8 cellular contexts compared by ENCODE assay signal in genomic region chr4:1356181-1356998, GRCh38. TPM values are rescaled to one million over a fixed set of nuclear protein-coding genes. Genes with fewer than 3 reads are reported as not detected.
DNase-seq lines count a peak whose midpoint lies in the region; ATAC-seq, FAIRE-seq and TF ChIP-seq lines count a peak whose summit lies in the region.

No MANE protein-coding gene starts in this region.

- H2BK15ac ChIP-seq in IMR-90 (ENCODE audit: low read depth, low read length) (no peak overlapping the region), H1 (ENCODE audit: low read length) (no peak overlapping the region)

- H4K20me1 ChIP-seq in IMR-90 (ENCODE audit: insufficient read depth, low read length) = peaks cover 4% of the 10 kb centered on the region; the same call in 1 of the 2 replicates
- H4K20me1 ChIP-seq in H1 (replicated peaks in 1 of 2; ENCODE audit: control insufficient read depth in 1 of 2, insufficient read depth in 2 of 2, low read length in 2 of 2) = peaks cover 3 to 20% of the 10 kb centered on the region in 2 experiments

- no peak overlapping the region for H2BK120ac ChIP-seq in IMR-90 (ENCODE audit: low read depth, low read length)
- no peak overlapping the region for H2BK120ac ChIP-seq in H1 (replicated peaks; ENCODE audit: low read depth, low read length)

- H3K56ac ChIP-seq in IMR-90 (ENCODE audit: extremely low read depth, insufficient read depth, low read length) (no peak overlapping the region), H1 (replicated peaks; ENCODE audit: insufficient read length, low read depth, low read length) (no peak overlapping the region)

- no peaks in the 10 kb centered on the region for H3K9me1 ChIP-seq in IMR-90 (ENCODE audit: insufficient read depth, low read length)

- H3K9ac ChIP-seq in IMR-90 (ENCODE audit: low read depth, low read length) = no peak overlapping the region
- no peak overlapping the region for H3K9ac ChIP-seq in H1 (replicated peaks in 1 of 4; ENCODE audit: extremely low read depth in 1 of 4, low read depth in 3 of 4, low read length in 3 of 4)

- H4K5ac ChIP-seq in IMR-90 (ENCODE audit: low read depth, low read length) = no peak overlapping the region
- no peak overlapping the region for H4K5ac ChIP-seq in H1 (ENCODE audit: insufficient read length, low read depth, low read length)

- H3K18ac ChIP-seq in IMR-90 (ENCODE audit: low read depth, low read length) (no peak overlapping the region), H1 (ENCODE audit: extremely low read depth, low read length) (no peak overlapping the region; the same call in 1 of the 2 replicates)

- TF ChIP-seq POLR2A in IMR-90 (IDR thresholded peaks at IDR 0.05; ENCODE audit: low read depth, low read length) = no peak
- no peak for TF ChIP-seq POLR2A in H1 (IDR thresholded peaks at IDR 0.05; ENCODE audit: control extremely low read depth in 1 of 2, low read depth in 2 of 2, low read length in 2 of 2)

- H3K9me3 ChIP-seq in IMR-90 (ENCODE audit: control insufficient read depth, insufficient read depth, low read length) = no peaks in the 10 kb centered on the region
- H3K9me3 ChIP-seq in H1 (ENCODE audit: insufficient read depth in 2 of 2, low read depth in 1 of 2, low read length in 1 of 2) = no peaks in the 10 kb centered on the region
- H3K9me3 ChIP-seq in thoracic aorta = no peaks in the 10 kb centered on the region

- no peak overlapping the region for H3K4me3 Mint-ChIP-seq in activated CD4-positive, alpha-beta T cell treated with anti-CD3 and anti-CD28 coated beads for 36 hours

- H2AK5ac ChIP-seq in IMR-90 (ENCODE audit: low read depth, low read length) (no peak overlapping the region), H1 (ENCODE audit: low read depth, low read length) (no peak overlapping the region)

- 53% methylated on average over 10 of the region's 28 CpGs; no CpG with 5 or more reads in 1 of the 2 experiments for WGBS in IMR-90 (ENCODE audit: extremely low coverage in 2 of 2, insufficient read length in 1 of 2), 2 experiments
- WGBS in H1 (ENCODE audit: extremely low coverage in 1 of 2, insufficient coverage in 1 of 2, insufficient read length in 1 of 2, insufficient replicate concordance in 2 of 2, low coverage in 1 of 2, low lambda C conversion rate in 2 of 2, missing lambda C conversion rate in 1 of 2), 2 experiments = 81% methylated on average over 27 of the region's 28 CpGs; no CpG with 5 or more reads in 1 of the 2 experiments

- intact Hi-C loops in IMR-90 (cut with micrococcal nuclease) = loop anchor here (1.0 to 5.0 kb wide), 3 partner anchors 156 to 273 kb away; no protein-coding TSS in a partner anchor
- intact Hi-C loops in activated CD4-positive, alpha-beta T cell treated with anti-CD3 and anti-CD28 coated beads for 36 hours (cut with DNase I, micrococcal nuclease) = loop anchor here (1.0 to 5.0 kb wide), 3 partner anchors 157 to 273 kb away; no protein-coding TSS in a partner anchor

- H3K79me1 ChIP-seq in IMR-90 (ENCODE audit: low read depth in 1 of 2, low read length in 2 of 2) (no peaks in the 10 kb centered on the region; a peak in 1 of 4 replicates), H1 (ENCODE audit: low read depth, low read length) (no peaks in the 10 kb centered on the region; the same call in 1 of the 2 replicates)

- CTCF ChIA-PET in IMR-90 (lab: Yijun Ruan, JAX) (interaction anchor here (1.3 kb wide), 1 partner anchor 11 kb away, joined by 3 read pairs; no protein-coding TSS in a partner anchor), H1 (lab: Charles Lee; ENCODE audit: partially characterized antibody) (interaction anchor here (0.6 to 6.1 kb wide), 49 partner anchors 9 to 374 kb away, joined by 3 to 58 read pairs (median 3); partner anchors contain the start of gene UVSSA)
- CTCF ChIA-PET in activated CD4-positive, alpha-beta T cell treated with anti-CD3 and anti-CD28 coated beads for 36 hours (lab: Charles Lee) = interaction anchor here (0.6 to 1.3 kb wide), 14 partner anchors 8 to 735 kb away, joined by 3 to 6 read pairs (median 4); no protein-coding TSS in a partner anchor

- no peak overlapping the region for H3K23ac ChIP-seq in IMR-90 (ENCODE audit: low read depth, low read length)
- no peak overlapping the region for H3K23ac ChIP-seq in H1 (ENCODE audit: insufficient read length)

- H4K91ac ChIP-seq in IMR-90 (ENCODE audit: insufficient read depth, low read depth, low read length) (no peak overlapping the region), H1 (replicated peaks; ENCODE audit: insufficient read length, low read length) (no peak overlapping the region)

- no peaks in the 10 kb centered on the region for H3K79me2 ChIP-seq in H1 (ENCODE audit: control insufficient read depth in 1 of 2, insufficient read depth in 2 of 2, low read length in 2 of 2)

- peak; percentile 76 for DNase-seq in ELF-1 (ENCODE audit: low read depth, low spot score)
- DNase-seq in IMR-90 = peak; percentile 32
- DNase-seq in activated CD4-positive, alpha-beta T cell treated with anti-CD3 and anti-CD28 coated beads for 36 hours = peak; percentile 70
- DNase-seq in H1 (ENCODE audit: low read depth in 1 of 2, low spot score in 2 of 2) = peak; percentile 36 to 93
- DNase-seq in middle frontal gyrus (ENCODE audit: extremely low spot score, low spot score) = peak; percentile 23
- no peak for DNase-seq in thoracic aorta (ENCODE audit: low spot score)
- DNase-seq in NCI-H187 treated with DMSO at 0.1 percent for 48 hours (lab: John Stamatoyannopoulos, UW) = no peak

- dilution Hi-C loops in IMR-90 (cut with HindIII; ENCODE audit: low sequenced_read_pairs, unreplicated experiment) = no loop called here

- H3K36me3 ChIP-seq in IMR-90 (ENCODE audit: control insufficient read depth, insufficient read depth, low read length) (peaks cover 43% of the 10 kb centered on the region), H1 (ENCODE audit: control insufficient read depth in 2 of 4, insufficient read depth in 4 of 4, low read length in 3 of 4) (peaks cover 0 to 29% (median 1%) of the 10 kb centered on the region in 4 experiments; a peak in 4 of 8 replicates), thoracic aorta (peaks cover 26% of the 10 kb centered on the region)

- H3K4me3 ChIP-seq in IMR-90 (ENCODE audit: insufficient read depth, low read depth, low read length) (no peak overlapping the region), H1 (ENCODE audit: extremely low read depth in 1 of 4, insufficient read depth in 2 of 4, low read depth in 3 of 4, low read length in 4 of 4) (no peak overlapping the region), thoracic aorta (no peak overlapping the region)

- H3K14ac ChIP-seq in IMR-90 (replicated peaks; ENCODE audit: low read depth, low read length) (no peak overlapping the region), H1 (ENCODE audit: insufficient read length) (no peak overlapping the region)

- H3K27ac ChIP-seq in IMR-90 (ENCODE audit: insufficient read depth, low read length) = no peak overlapping the region
- H3K27ac ChIP-seq in H1 (ENCODE audit: low read depth, low read length) = no peak overlapping the region
- no peak overlapping the region for H3K27ac ChIP-seq in thoracic aorta

- no peak overlapping the region for H3K4me2 ChIP-seq in IMR-90 (ENCODE audit: low read depth, low read length)
- no peak overlapping the region for H3K4me2 ChIP-seq in H1 (ENCODE audit: insufficient read depth in 1 of 2, low read depth in 2 of 2, low read length in 2 of 2)

- TF ChIP-seq CTCF in IMR-90 (conservative IDR thresholded peaks at IDR 0.05; ENCODE audit: low read depth, low read length) (peak; percentile 76), H1 (IDR thresholded peaks at IDR 0.05; ENCODE audit: control extremely low read depth in 1 of 3, insufficient read depth in 1 of 3, low read depth in 1 of 3, low read length in 3 of 3) (peak in 2 of 3 experiments; percentile 74 to 82; a peak in 3 of 4 replicates), thoracic aorta (IDR thresholded peaks at IDR 0.05) (peak; percentile 84)

- H2BK5ac ChIP-seq in IMR-90 (ENCODE audit: low read depth, low read length, poor library complexity, severe bottlenecking) = no peak overlapping the region
- H2BK5ac ChIP-seq in H1 (ENCODE audit: low read depth, low read length) = no peak overlapping the region

- H3K4me1 ChIP-seq in IMR-90 (ENCODE audit: control insufficient read depth, insufficient read depth, low read length) = 0 out of 2 replicates have a peak, but pooled peaks cover 2% of the 10 kb centered on the region
- H3K4me1 ChIP-seq in H1 (replicated peaks in 1 of 4; ENCODE audit: control insufficient read depth in 3 of 4, insufficient read depth in 4 of 4, low read length in 3 of 4) = no peaks in the 10 kb centered on the region; a peak in 1 of 7 replicates
- H3K4me1 ChIP-seq in thoracic aorta (ENCODE audit: control insufficient read depth in 1 of 2, low read depth in 2 of 2) = peaks cover 0 to 4% of the 10 kb centered on the region in 2 donors

- H3K9me3 Mint-ChIP-seq in activated CD4-positive, alpha-beta T cell treated with anti-CD3 and anti-CD28 coated beads for 36 hours (ENCODE audit: low read depth) = no peaks in the 10 kb centered on the region

- POLR2A ChIA-PET in IMR-90 (lab: Charles Lee; ENCODE audit: unreplicated experiment) (interaction anchor here (1.1 kb wide), 1 partner anchor 10 kb away, joined by 3 read pairs; the partner anchor contains the start of gene UVSSA), H1 (lab: Charles Lee; ENCODE audit: partially characterized antibody) (interaction anchor here (0.7 to 1.0 kb wide), 5 partner anchors 8 to 485 kb away, joined by 3 to 6 read pairs (median 3); partner anchors contain the start of gene UVSSA)
- POLR2A ChIA-PET in activated CD4-positive, alpha-beta T cell treated with anti-CD3 and anti-CD28 coated beads for 36 hours (lab: Charles Lee) = interaction anchor here (0.5 kb wide), 1 partner anchor 10 kb away, joined by 3 read pairs; the partner anchor contains the start of gene UVSSA

- H4K8ac ChIP-seq in IMR-90 (ENCODE audit: low read depth in 2 of 2, low read length in 2 of 2) (no peak overlapping the region), H1 (ENCODE audit: extremely low read depth, insufficient read depth, low read length) (peak overlapping the region; percentile 45; the same call in 1 of the 2 replicates)

- H2AK9ac ChIP-seq in IMR-90 (replicated peaks; ENCODE audit: low read depth, low read length, poor library complexity) = no peak overlapping the region

- H2AFZ ChIP-seq in IMR-90 (replicated peaks; ENCODE audit: low read length, poor library complexity) = peak overlapping the region; percentile 75
- no peak overlapping the region for H2AFZ ChIP-seq in H1 (ENCODE audit: low read length)

- H3K27me3 Mint-ChIP-seq in activated CD4-positive, alpha-beta T cell treated with anti-CD3 and anti-CD28 coated beads for 36 hours = no peaks in the 10 kb centered on the region

- peaks cover 7% of the 10 kb centered on the region for H3K4me1 Mint-ChIP-seq in activated CD4-positive, alpha-beta T cell treated with anti-CD3 and anti-CD28 coated beads for 36 hours

- no peak overlapping the region for H2BK12ac ChIP-seq in H1 (ENCODE audit: low read depth, low read length)

- no peaks in the 10 kb centered on the region for H3K23me2 ChIP-seq in H1 (ENCODE audit: low read depth, low read length)

- H3K27me3 ChIP-seq in IMR-90 (ENCODE audit: control insufficient read depth, insufficient read depth, low read length) (no peaks in the 10 kb centered on the region), H1 (replicated peaks in 1 of 4; ENCODE audit: control insufficient read depth in 3 of 4, extremely low read depth in 1 of 4, insufficient read depth in 3 of 4, low read length in 3 of 4) (no peaks in the 10 kb centered on the region), thoracic aorta (replicated peaks; ENCODE audit: insufficient read depth) (no peaks in the 10 kb centered on the region)

- BruUV-seq in IMR-90 (replicated peaks; lab: Mats Ljungman, UMichigan) = no TSS peak

- FAIRE-seq in H1 (lab: Jason Lieb, UNC) = no peak

- TF ChIP-seq RAD21 in IMR-90 (IDR thresholded peaks at IDR 0.05; ENCODE audit: low read length) = peak; percentile 66
- peak; percentile 74 to 81 for TF ChIP-seq RAD21 in H1 (IDR thresholded peaks at IDR 0.05 in 1 of 2, conservative IDR thresholded peaks at IDR 0.05 in 1 of 2; ENCODE audit: low read depth in 2 of 2, low read length in 2 of 2)

- no peak overlapping the region for H3K27ac Mint-ChIP-seq in activated CD4-positive, alpha-beta T cell treated with anti-CD3 and anti-CD28 coated beads for 36 hours

- H3K4ac ChIP-seq in IMR-90 (ENCODE audit: low read depth, low read length) (no peak overlapping the region), H1 (replicated peaks; ENCODE audit: insufficient read length, low read depth, low read length) (no peak overlapping the region)

- ATAC-seq in IMR-90 (ENCODE audit: low read depth) (peak; percentile 65), thoracic aorta (ENCODE audit: insufficient number of reproducible peaks, low FRiP score, low read depth) (no peak), HG03039 (IDR thresholded peaks at IDR 0.05; ENCODE audit: unreplicated experiment) (no peak)
- ATAC-seq in activated CD4-positive, alpha-beta T cell treated with anti-CD3 and anti-CD28 coated beads for 36 hours = no peak

- H2BK20ac ChIP-seq in IMR-90 (ENCODE audit: low read depth, low read length) = no peak overlapping the region
- H2BK20ac ChIP-seq in H1 (ENCODE audit: low read length) = no peak overlapping the region

- no peak for TF ChIP-seq EP300 in H1 (IDR thresholded peaks at IDR 0.05; ENCODE audit: borderline replicate concordance in 1 of 2, low read depth in 2 of 2, low read length in 2 of 2)

- in situ Hi-C loops in IMR-90 (cut with MboI; ENCODE audit: low sequenced_read_pairs) = loop anchor here (10.0 kb wide), 1 partner anchor 278 kb away; no protein-coding TSS in a partner anchor

- H3K36me3 Mint-ChIP-seq in activated CD4-positive, alpha-beta T cell treated with anti-CD3 and anti-CD28 coated beads for 36 hours (ENCODE audit: low read depth) = peaks cover 2% of the 10 kb centered on the region

RNA-seq across cellular contexts. Expression of gene UVSSA, which starts 9.4 kb away (rescaled TPM):
- total RNA-seq in IMR-90 (2012; rRNA removed) (1.4 TPM in 2 replicates), thoracic aorta (10 to 100 TPM; 23.3 to 29.0 TPM)
- polyA plus RNA-seq in IMR-90 (2012; rRNA removed) (8.4 and 9.4 TPM in 2 replicates), H1 (2011; rRNA removed) (14.5 and 21.1 TPM in 2 replicates)
- polyA plus RNA-seq in IMR-90 (2012; cell fraction: cytosol; rRNA removed) = 5.7 and 5.9 TPM in 2 replicates
- 63.0 and 126 TPM in 2 replicates for polyA plus RNA-seq in IMR-90 (2012; cell fraction: nucleus; rRNA removed; ENCODE audit: low replicate concordance)
- total RNA-seq in activated CD4-positive, alpha-beta T cell treated with anti-CD3 and anti-CD28 coated beads for 36 hours = 10 to 100 TPM; 14.8 to 18.1 TPM
- total RNA-seq in H1 (2021; fragmentation: NEBNext Ultra II Directional; extraction: Animal tissue kit (Norgen Biotek cat#: 25700)) = 19.0 and 19.4 TPM in 2 replicates
- 14.8 TPM for polyA plus RNA-seq in H1 (2011; cell fraction: cytosol; rRNA removed)
- polyA plus RNA-seq in H1 (2011; cell fraction: nucleus; rRNA removed) = 106 TPM
- polyA plus RNA-seq in H1 (2012, experiment 1 of 2) = 17.0 to 21.8 TPM (median 19.1 TPM) in 4 replicates
- polyA plus RNA-seq in H1 (2012, experiment 2 of 2) = 2.3 TPM
- polyA plus RNA-seq in H1 (2013, experiment 1 of 2) = 9.4 TPM
- polyA plus RNA-seq in H1 (2013, experiment 2 of 2) = 8.0 TPM
- polyA minus RNA-seq in H1 (2011; rRNA and poly(A)+ RNA removed) = 7.8 and 8.3 TPM in 2 replicates
- 13.4 TPM for polyA minus RNA-seq in H1 (2011; cell fraction: cytosol; rRNA and poly(A)+ RNA removed)
- 25.9 TPM for polyA minus RNA-seq in H1 (2011; cell fraction: nucleus; rRNA and poly(A)+ RNA removed)

RNA-seq across cellular contexts. Expression of gene NKX1-1, which starts 49.9 kb away (rescaled TPM):
- not detected in 2 replicates for total RNA-seq in IMR-90 (2012; rRNA removed)
- polyA plus RNA-seq in IMR-90 (2012; rRNA removed) = not detected in 2 replicates
- polyA plus RNA-seq in IMR-90 (2012; cell fraction: cytosol; rRNA removed) = not detected in 2 replicates
- polyA plus RNA-seq in IMR-90 (2012; cell fraction: nucleus; rRNA removed; ENCODE audit: low replicate concordance) = not detected in 2 replicates
- not detected for total RNA-seq in activated CD4-positive, alpha-beta T cell treated with anti-CD3 and anti-CD28 coated beads for 36 hours
- total RNA-seq in H1 (2021; fragmentation: NEBNext Ultra II Directional; extraction: Animal tissue kit (Norgen Biotek cat#: 25700)) = not detected in 2 replicates
- not detected in 2 replicates for polyA plus RNA-seq in H1 (2011; rRNA removed)
- polyA plus RNA-seq in H1 (2011; cell fraction: cytosol; rRNA removed) = not detected
- polyA plus RNA-seq in H1 (2011; cell fraction: nucleus; rRNA removed) = not detected
- not detected in 4 replicates for polyA plus RNA-seq in H1 (2012, experiment 1 of 2)
- not detected for polyA plus RNA-seq in H1 (2012, experiment 2 of 2)
- polyA plus RNA-seq in H1 (2013, experiment 1 of 2) = not detected
- not detected for polyA plus RNA-seq in H1 (2013, experiment 2 of 2)
- polyA minus RNA-seq in H1 (2011; rRNA and poly(A)+ RNA removed) = not detected in 2 replicates
- polyA minus RNA-seq in H1 (2011; cell fraction: cytosol; rRNA and poly(A)+ RNA removed) = not detected
- polyA minus RNA-seq in H1 (2011; cell fraction: nucleus; rRNA and poly(A)+ RNA removed) = not detected
- not detected for total RNA-seq in thoracic aorta

Comparison
In these comparisons a context has a peak if more than half of its experiments do, and no peak if none do; other contexts are left out.
1. DNase-seq: peak in ELF-1 (single experiment), IMR-90 (single experiment), activated CD4-positive, alpha-beta T cell treated with anti-CD3 and anti-CD28 coated beads for 36 hours (single experiment), H1 (2 of 2) and middle frontal gyrus (single experiment); none in thoracic aorta (single experiment) and NCI-H187 treated with DMSO at 0.1 percent for 48 hours (single experiment).
2. Peak in every context shown above with its lines, with median percentiles within 50 percentile points of each other: CTCF ChIP-seq.